ENCODE assay signal across 8 cellular contexts in the genomic region with DNA sequence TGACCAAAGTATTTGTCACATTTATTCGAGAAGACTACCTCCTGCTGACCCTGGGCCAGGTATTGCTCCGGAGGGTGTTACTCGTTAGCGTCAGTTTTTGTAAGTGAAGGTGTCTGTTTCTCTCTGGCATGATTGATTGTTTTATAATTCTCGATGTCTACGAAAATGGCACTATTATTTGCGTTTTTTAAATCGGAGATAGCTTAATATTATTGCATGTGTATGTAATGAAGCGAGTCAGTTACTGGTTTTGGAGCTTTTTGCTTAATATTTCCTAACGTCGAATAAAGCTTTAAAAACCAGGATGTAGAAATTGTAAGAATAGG. TPM values are rescaled to one million over a fixed set of nuclear protein-coding genes. Genes with fewer than 3 reads are reported as not detected.
DNase-seq lines count a peak whose midpoint lies in the region; ATAC-seq and TF ChIP-seq lines count a peak whose summit lies in the region.

No MANE protein-coding gene starts in this region.

- H3K27me3 Mint-ChIP-seq in CD8-positive, alpha-beta T cell (ENCODE audit: low read depth) = no peaks in the 10 kb centered on the region
- peaks cover 2% of the 10 kb centered on the region for H3K27me3 Mint-ChIP-seq in endothelial cell (ENCODE audit: unreplicated experiment)

- H3K4me3 ChIP-seq in CD8-positive, alpha-beta T cell (ENCODE audit: low read depth, low read length) = peak overlapping the region; percentile 90
- H3K4me3 ChIP-seq in OCI-LY7 (ENCODE audit: low read depth, low read length, poor library complexity, severe bottlenecking) (peak overlapping the region; percentile 93), osteoblast (ENCODE audit: insufficient read depth, low read length) (peak overlapping the region; percentile 98)

- H3K27ac Mint-ChIP-seq in CD8-positive, alpha-beta T cell = peak overlapping the region; percentile 99
- H3K27ac Mint-ChIP-seq in endothelial cell (ENCODE audit: unreplicated experiment) = peak overlapping the region; percentile 99

- peaks cover 26% of the 10 kb centered on the region for H4K20me1 ChIP-seq in OCI-LY7 (ENCODE audit: insufficient read depth, low read length)
- H4K20me1 ChIP-seq in osteoblast (ENCODE audit: insufficient read depth, low read length) = no peaks in the 10 kb centered on the region

- peak overlapping the region; percentile 97 for H3K4me3 Mint-ChIP-seq in CD8-positive, alpha-beta T cell
- peak overlapping the region; percentile 98 for H3K4me3 Mint-ChIP-seq in endothelial cell (ENCODE audit: unreplicated experiment)

- peak overlapping the region; percentile 97 for H3K4me2 ChIP-seq in OCI-LY7 (ENCODE audit: low read length)
- peak overlapping the region; percentile 78 for H3K4me2 ChIP-seq in osteoblast (ENCODE audit: insufficient read depth, low read length)

- no peaks in the 10 kb centered on the region for H3K9me3 ChIP-seq in CD8-positive, alpha-beta T cell (ENCODE audit: low read length)
- H3K9me3 ChIP-seq in OCI-LY7 (ENCODE audit: low read length) (no peaks in the 10 kb centered on the region), osteoblast (ENCODE audit: low read depth, low read length) (no peaks in the 10 kb centered on the region)

- POLR2A ChIA-PET in CD8-positive, alpha-beta T cell (lab: Charles Lee) = interaction anchor here (0.9 to 3.5 kb wide), 9 partner anchors 9 to 1066 kb away, joined by 3 to 96 read pairs (median 5); no protein-coding TSS in a partner anchor
- POLR2A ChIA-PET in OCI-LY7 (lab: Charles Lee) = interaction anchor here (0.7 to 3.7 kb wide), 15 partner anchors 8 to 919 kb away, joined by 3 to 34 read pairs (median 4); no protein-coding TSS in a partner anchor

- ATAC-seq in CD8-positive, alpha-beta T cell = no peak
- ATAC-seq in GM21526 (IDR thresholded peaks at IDR 0.05; ENCODE audit: low FRiP score, unreplicated experiment) (no peak), GM19395 (IDR thresholded peaks at IDR 0.05; ENCODE audit: unreplicated experiment) (no peak)

- H3K79me2 ChIP-seq in OCI-LY7 (ENCODE audit: insufficient read depth, low read depth, low read length) (peaks cover 69% of the 10 kb centered on the region), osteoblast (ENCODE audit: insufficient read depth, low read length) (peaks cover 49% of the 10 kb centered on the region)

- H3K9me2 ChIP-seq in OCI-LY7 (ENCODE audit: insufficient read depth, low read length) = no peaks in the 10 kb centered on the region

- no peak for DNase-seq in CD8-positive, alpha-beta T cell
- DNase-seq in OCI-LY7 (ENCODE audit: low spot score) (no peak), endothelial cell (ENCODE audit: low spot score) (no peak), osteoblast (ENCODE audit: insufficient read length, low spot score, missing footprints) (no peak), NCI-H1092 treated with DMSO at 0.1 percent for 48 hours (lab: John Stamatoyannopoulos, UW) (no peak)
- no peak for DNase-seq in central memory CD4-positive, alpha-beta T cell

- H2AFZ ChIP-seq in OCI-LY7 (ENCODE audit: low read length) (peak overlapping the region; percentile 84), osteoblast (ENCODE audit: low read length) (peak overlapping the region; percentile 97)

- no peaks in the 10 kb centered on the region for H3K27me3 ChIP-seq in CD8-positive, alpha-beta T cell (ENCODE audit: insufficient read depth, low read length)
- H3K27me3 ChIP-seq in osteoblast (ENCODE audit: insufficient read depth, low read length) = no peaks in the 10 kb centered on the region

- peak overlapping the region; percentile 91 for H3K27ac ChIP-seq in CD8-positive, alpha-beta T cell (ENCODE audit: low read depth, low read length)
- H3K27ac ChIP-seq in OCI-LY7 (ENCODE audit: low read depth, low read length, poor library complexity, severe bottlenecking) = peak overlapping the region; percentile 87
- H3K27ac ChIP-seq in osteoblast (ENCODE audit: low read depth, low read length) = peak overlapping the region; percentile 98

- intact Hi-C loops in CD8-positive, alpha-beta T cell (cut with DNase I, micrococcal nuclease) = loop anchor here (1.0 to 10.0 kb wide), 9 partner anchors 12 to 1065 kb away; partner anchors contain the start of genes BBX (in 1 of the 2), CD47 (in 1 of the 2), IFT57 (in 1 of the 2) and TRAT1 (in 1 of the 2)
- intact Hi-C loops in OCI-LY7 (cut with micrococcal nuclease; ENCODE audit: unreplicated experiment) = loop anchor here (2.0 to 10.0 kb wide), 4 partner anchors 38 to 1155 kb away; partner anchors contain the start of gene IFT57

- CTCF ChIA-PET in CD8-positive, alpha-beta T cell (lab: Charles Lee) = interaction anchor here (0.9 to 5.4 kb wide), 7 partner anchors 12 to 434 kb away, joined by 3 to 52 read pairs (median 5); no protein-coding TSS in a partner anchor
- CTCF ChIA-PET in OCI-LY7 (lab: Charles Lee; ENCODE audit: unreplicated experiment) = no interaction called here

- peaks cover 8% of the 10 kb centered on the region for H3K36me3 Mint-ChIP-seq in CD8-positive, alpha-beta T cell
- H3K36me3 Mint-ChIP-seq in endothelial cell (ENCODE audit: low read depth, unreplicated experiment) = no peaks in the 10 kb centered on the region

- H3K9me3 Mint-ChIP-seq in CD8-positive, alpha-beta T cell = no peaks in the 10 kb centered on the region
- H3K9me3 Mint-ChIP-seq in endothelial cell (ENCODE audit: unreplicated experiment) = no peaks in the 10 kb centered on the region

- H3K4me1 ChIP-seq in CD8-positive, alpha-beta T cell (ENCODE audit: insufficient read depth, low read length) = peaks cover 14% of the 10 kb centered on the region
- H3K4me1 ChIP-seq in OCI-LY7 (ENCODE audit: insufficient read depth, low read length, poor library complexity, severe bottlenecking) = peaks cover 40% of the 10 kb centered on the region
- peaks cover 29% of the 10 kb centered on the region for H3K4me1 ChIP-seq in osteoblast (ENCODE audit: insufficient read depth, low read length)

- H3K4me1 Mint-ChIP-seq in CD8-positive, alpha-beta T cell (ENCODE audit: low read depth) = peaks cover 31% of the 10 kb centered on the region
- H3K4me1 Mint-ChIP-seq in endothelial cell (ENCODE audit: unreplicated experiment) = peaks cover 23% of the 10 kb centered on the region

- H3K36me3 ChIP-seq in CD8-positive, alpha-beta T cell (ENCODE audit: insufficient read depth, low read length) = no peaks in the 10 kb centered on the region
- peaks cover 28% of the 10 kb centered on the region for H3K36me3 ChIP-seq in OCI-LY7 (ENCODE audit: insufficient read depth, low read length)
- H3K36me3 ChIP-seq in osteoblast (ENCODE audit: insufficient read depth, low read length) = no peaks in the 10 kb centered on the region

- TSS peak; percentile 90 for BruUV-seq in OCI-LY7 (replicated peaks; lab: Mats Ljungman, UMichigan)

- TF ChIP-seq CTCF in CD8-positive, alpha-beta T cell (IDR thresholded peaks at IDR 0.05) = no peak
- TF ChIP-seq CTCF in OCI-LY7 (conservative IDR thresholded peaks at IDR 0.05; ENCODE audit: low read length) = peak; percentile 46
- no peak for TF ChIP-seq CTCF in endothelial cell (IDR thresholded peaks at IDR 0.05; ENCODE audit: unreplicated experiment)
- TF ChIP-seq CTCF in osteoblast (IDR thresholded peaks at IDR 0.05; ENCODE audit: extremely low read depth, low read depth, low read length) = no peak

RNA-seq across cellular contexts. Expression of gene DZIP3, which starts 0.4 kb away (rescaled TPM):
- 1 to 10 TPM; 8.7 to 9.4 TPM for total RNA-seq in CD8-positive, alpha-beta T cell
- total RNA-seq in OCI-LY7 (2014; rRNA removed; shearing (Covaris generic)) = 14.5 and 16.6 TPM in 2 replicates
- 30.9 and 31.8 TPM in 2 replicates for total RNA-seq in OCI-LY7 (2022)
- total RNA-seq in endothelial cell (ENCODE audit: unreplicated experiment) = 16.0 TPM
- 12.3 and 12.4 TPM in 2 replicates for total RNA-seq in osteoblast

RNA-seq across cellular contexts. Expression of gene CIP2A, which starts 0.7 kb away (rescaled TPM):
- 1 to 10 TPM; 3.0 to 4.2 TPM for total RNA-seq in CD8-positive, alpha-beta T cell
- total RNA-seq in OCI-LY7 (2014; rRNA removed; shearing (Covaris generic)) = 71.9 and 74.1 TPM in 2 replicates
- total RNA-seq in OCI-LY7 (2022) (71.6 and 77.2 TPM in 2 replicates), endothelial cell (ENCODE audit: unreplicated experiment) (13.3 TPM), osteoblast (6.9 and 8.3 TPM in 2 replicates)
